Comparison of ENCODE assay signal across 1 cellular context in the genomic region with DNA sequence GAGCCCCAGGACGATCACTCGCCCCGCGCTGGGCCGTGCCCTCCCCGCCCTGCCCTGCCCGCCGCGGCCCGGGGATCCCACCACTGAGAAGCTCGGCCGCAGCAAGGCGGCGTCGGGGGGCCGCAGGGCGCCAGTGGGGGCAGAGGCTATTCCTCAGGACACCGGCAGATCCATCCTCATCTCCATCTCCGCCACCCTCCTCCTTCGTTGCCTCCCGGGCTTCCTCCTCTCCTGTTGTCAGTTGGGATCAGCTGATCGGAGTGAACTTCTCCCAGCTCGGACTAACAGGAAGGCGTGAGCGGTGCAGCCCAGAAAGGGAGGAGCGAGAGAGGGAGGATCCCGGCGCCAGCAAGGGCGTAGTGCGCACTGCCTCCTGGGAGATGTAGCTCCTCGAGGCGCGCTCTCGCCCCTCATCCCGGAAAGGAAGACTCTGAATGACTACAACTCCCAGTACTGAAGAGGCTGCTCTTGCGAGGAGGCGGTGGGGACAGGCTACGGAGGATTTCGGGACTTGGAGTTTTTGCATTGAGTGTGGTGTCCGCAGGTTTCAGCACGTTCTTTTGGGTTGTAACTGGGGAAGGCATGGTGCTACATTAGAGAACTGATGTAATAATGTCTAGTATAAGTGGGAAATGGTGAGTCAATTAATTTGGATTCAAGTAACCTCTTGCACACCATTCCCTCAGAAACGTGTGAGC.
TF ChIP-seq lines count a peak whose summit lies in the region.

A gene with protein sequence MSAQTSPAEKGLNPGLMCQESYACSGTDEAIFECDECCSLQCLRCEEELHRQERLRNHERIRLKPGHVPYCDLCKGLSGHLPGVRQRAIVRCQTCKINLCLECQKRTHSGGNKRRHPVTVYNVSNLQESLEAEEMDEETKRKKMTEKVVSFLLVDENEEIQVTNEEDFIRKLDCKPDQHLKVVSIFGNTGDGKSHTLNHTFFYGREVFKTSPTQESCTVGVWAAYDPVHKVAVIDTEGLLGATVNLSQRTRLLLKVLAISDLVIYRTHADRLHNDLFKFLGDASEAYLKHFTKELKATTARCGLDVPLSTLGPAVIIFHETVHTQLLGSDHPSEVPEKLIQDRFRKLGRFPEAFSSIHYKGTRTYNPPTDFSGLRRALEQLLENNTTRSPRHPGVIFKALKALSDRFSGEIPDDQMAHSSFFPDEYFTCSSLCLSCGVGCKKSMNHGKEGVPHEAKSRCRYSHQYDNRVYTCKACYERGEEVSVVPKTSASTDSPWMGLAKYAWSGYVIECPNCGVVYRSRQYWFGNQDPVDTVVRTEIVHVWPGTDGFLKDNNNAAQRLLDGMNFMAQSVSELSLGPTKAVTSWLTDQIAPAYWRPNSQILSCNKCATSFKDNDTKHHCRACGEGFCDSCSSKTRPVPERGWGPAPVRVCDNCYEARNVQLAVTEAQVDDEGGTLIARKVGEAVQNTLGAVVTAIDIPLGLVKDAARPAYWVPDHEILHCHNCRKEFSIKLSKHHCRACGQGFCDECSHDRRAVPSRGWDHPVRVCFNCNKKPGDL (minus strand): TSS at position 262 of the 698 bp plus-strand sequence. CDS start 2,598 bp downstream, outside the sequence.

TF ChIP-seq in HepG2, 621 proteins besides CTCF, POLR2A, EP300 and RAD21 (continued from another document and continues in another):
- TF ChIP-seq, protein P1, sequence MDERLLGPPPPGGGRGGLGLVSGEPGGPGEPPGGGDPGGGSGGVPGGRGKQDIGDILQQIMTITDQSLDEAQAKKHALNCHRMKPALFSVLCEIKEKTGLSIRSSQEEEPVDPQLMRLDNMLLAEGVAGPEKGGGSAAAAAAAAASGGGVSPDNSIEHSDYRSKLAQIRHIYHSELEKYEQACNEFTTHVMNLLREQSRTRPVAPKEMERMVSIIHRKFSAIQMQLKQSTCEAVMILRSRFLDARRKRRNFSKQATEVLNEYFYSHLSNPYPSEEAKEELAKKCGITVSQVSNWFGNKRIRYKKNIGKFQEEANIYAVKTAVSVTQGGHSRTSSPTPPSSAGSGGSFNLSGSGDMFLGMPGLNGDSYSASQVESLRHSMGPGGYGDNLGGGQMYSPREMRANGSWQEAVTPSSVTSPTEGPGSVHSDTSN (CRISPR knock-in tag; IDR thresholded peaks at IDR 0.05), result no peak
- no peak for TF ChIP-seq ZNF235 (CRISPR knock-in tag; IDR thresholded peaks at IDR 0.05; ENCODE audit: borderline replicate concordance)
- TF ChIP-seq ZNF124 (CRISPR knock-in tag; IDR thresholded peaks at IDR 0.05), result peak; percentile 46; the same call in 1 of the 2 replicates
- TF ChIP-seq, protein P2, sequence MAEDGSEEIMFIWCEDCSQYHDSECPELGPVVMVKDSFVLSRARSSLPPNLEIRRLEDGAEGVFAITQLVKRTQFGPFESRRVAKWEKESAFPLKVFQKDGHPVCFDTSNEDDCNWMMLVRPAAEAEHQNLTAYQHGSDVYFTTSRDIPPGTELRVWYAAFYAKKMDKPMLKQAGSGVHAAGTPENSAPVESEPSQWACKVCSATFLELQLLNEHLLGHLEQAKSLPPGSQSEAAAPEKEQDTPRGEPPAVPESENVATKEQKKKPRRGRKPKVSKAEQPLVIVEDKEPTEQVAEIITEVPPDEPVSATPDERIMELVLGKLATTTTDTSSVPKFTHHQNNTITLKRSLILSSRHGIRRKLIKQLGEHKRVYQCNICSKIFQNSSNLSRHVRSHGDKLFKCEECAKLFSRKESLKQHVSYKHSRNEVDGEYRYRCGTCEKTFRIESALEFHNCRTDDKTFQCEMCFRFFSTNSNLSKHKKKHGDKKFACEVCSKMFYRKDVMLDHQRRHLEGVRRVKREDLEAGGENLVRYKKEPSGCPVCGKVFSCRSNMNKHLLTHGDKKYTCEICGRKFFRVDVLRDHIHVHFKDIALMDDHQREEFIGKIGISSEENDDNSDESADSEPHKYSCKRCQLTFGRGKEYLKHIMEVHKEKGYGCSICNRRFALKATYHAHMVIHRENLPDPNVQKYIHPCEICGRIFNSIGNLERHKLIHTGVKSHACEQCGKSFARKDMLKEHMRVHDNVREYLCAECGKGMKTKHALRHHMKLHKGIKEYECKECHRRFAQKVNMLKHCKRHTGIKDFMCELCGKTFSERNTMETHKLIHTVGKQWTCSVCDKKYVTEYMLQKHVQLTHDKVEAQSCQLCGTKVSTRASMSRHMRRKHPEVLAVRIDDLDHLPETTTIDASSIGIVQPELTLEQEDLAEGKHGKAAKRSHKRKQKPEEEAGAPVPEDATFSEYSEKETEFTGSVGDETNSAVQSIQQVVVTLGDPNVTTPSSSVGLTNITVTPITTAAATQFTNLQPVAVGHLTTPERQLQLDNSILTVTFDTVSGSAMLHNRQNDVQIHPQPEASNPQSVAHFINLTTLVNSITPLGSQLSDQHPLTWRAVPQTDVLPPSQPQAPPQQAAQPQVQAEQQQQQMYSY (CRISPR knock-in tag; IDR thresholded peaks at IDR 0.05), result no peak
- TF ChIP-seq SIX4 (CRISPR knock-in tag; IDR thresholded peaks at IDR 0.05), result no peak; the same call in 1 of the 2 replicates
- TF ChIP-seq RCOR2 (CRISPR knock-in tag; IDR thresholded peaks at IDR 0.05), result no peak
- no peak for TF ChIP-seq GTF3A (CRISPR knock-in tag; conservative IDR thresholded peaks at IDR 0.05)
- TF ChIP-seq, protein P3, sequence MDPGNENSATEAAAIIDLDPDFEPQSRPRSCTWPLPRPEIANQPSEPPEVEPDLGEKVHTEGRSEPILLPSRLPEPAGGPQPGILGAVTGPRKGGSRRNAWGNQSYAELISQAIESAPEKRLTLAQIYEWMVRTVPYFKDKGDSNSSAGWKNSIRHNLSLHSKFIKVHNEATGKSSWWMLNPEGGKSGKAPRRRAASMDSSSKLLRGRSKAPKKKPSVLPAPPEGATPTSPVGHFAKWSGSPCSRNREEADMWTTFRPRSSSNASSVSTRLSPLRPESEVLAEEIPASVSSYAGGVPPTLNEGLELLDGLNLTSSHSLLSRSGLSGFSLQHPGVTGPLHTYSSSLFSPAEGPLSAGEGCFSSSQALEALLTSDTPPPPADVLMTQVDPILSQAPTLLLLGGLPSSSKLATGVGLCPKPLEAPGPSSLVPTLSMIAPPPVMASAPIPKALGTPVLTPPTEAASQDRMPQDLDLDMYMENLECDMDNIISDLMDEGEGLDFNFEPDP (CRISPR knock-in tag; conservative IDR thresholded peaks at IDR 0.05), result no peak
- no peak for TF ChIP-seq ZBTB3 (CRISPR knock-in tag; IDR thresholded peaks at IDR 0.05; ENCODE audit: borderline replicate concordance, low read depth)
- no peak for TF ChIP-seq ZNF616 (CRISPR knock-in tag; IDR thresholded peaks at IDR 0.05; ENCODE audit: low read depth)
- no peak for TF ChIP-seq SALL2 (CRISPR knock-in tag; IDR thresholded peaks at IDR 0.05)
- TF ChIP-seq, protein P4, sequence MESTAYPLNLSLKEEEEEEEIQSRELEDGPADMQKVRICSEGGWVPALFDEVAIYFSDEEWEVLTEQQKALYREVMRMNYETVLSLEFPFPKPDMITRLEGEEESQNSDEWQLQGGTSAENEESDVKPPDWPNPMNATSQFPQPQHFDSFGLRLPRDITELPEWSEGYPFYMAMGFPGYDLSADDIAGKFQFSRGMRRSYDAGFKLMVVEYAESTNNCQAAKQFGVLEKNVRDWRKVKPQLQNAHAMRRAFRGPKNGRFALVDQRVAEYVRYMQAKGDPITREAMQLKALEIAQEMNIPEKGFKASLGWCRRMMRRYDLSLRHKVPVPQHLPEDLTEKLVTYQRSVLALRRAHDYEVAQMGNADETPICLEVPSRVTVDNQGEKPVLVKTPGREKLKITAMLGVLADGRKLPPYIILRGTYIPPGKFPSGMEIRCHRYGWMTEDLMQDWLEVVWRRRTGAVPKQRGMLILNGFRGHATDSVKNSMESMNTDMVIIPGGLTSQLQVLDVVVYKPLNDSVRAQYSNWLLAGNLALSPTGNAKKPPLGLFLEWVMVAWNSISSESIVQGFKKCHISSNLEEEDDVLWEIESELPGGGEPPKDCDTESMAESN (CRISPR knock-in tag; conservative IDR thresholded peaks at IDR 0.05), result no peak
- no peak for TF ChIP-seq ZFP41 (CRISPR knock-in tag; IDR thresholded peaks at IDR 0.05; ENCODE audit: borderline replicate concordance)
- peak; percentile 90 for TF ChIP-seq SP4 (CRISPR knock-in tag; IDR thresholded peaks at IDR 0.05)
- no peak for TF ChIP-seq KDM1A (CRISPR knock-in tag; IDR thresholded peaks at IDR 0.05)
- TF ChIP-seq, protein P5, sequence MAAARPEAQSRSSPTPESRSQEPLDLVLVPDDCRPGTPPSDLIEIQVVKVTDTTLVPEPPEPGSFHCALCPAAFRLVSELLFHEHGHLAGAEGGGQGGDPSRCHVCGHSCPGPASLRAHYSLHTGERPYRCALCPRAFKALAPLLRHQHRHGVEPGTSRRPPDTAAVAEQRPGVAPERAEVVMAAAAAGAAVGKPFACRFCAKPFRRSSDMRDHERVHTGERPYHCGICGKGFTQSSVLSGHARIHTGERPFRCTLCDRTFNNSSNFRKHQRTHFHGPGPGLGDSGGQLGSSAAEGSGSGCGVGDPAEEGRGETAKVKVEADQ (CRISPR knock-in tag; IDR thresholded peaks at IDR 0.05; ENCODE audit: borderline replicate concordance), result no peak
- TF ChIP-seq, protein P6, sequence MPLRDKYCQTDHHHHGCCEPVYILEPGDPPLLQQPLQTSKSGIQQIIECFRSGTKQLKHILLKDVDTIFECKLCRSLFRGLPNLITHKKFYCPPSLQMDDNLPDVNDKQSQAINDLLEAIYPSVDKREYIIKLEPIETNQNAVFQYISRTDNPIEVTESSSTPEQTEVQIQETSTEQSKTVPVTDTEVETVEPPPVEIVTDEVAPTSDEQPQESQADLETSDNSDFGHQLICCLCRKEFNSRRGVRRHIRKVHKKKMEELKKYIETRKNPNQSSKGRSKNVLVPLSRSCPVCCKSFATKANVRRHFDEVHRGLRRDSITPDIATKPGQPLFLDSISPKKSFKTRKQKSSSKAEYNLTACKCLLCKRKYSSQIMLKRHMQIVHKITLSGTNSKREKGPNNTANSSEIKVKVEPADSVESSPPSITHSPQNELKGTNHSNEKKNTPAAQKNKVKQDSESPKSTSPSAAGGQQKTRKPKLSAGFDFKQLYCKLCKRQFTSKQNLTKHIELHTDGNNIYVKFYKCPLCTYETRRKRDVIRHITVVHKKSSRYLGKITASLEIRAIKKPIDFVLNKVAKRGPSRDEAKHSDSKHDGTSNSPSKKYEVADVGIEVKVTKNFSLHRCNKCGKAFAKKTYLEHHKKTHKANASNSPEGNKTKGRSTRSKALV (CRISPR knock-in tag; IDR thresholded peaks at IDR 0.05), result no peak
- TF ChIP-seq, protein P7, sequence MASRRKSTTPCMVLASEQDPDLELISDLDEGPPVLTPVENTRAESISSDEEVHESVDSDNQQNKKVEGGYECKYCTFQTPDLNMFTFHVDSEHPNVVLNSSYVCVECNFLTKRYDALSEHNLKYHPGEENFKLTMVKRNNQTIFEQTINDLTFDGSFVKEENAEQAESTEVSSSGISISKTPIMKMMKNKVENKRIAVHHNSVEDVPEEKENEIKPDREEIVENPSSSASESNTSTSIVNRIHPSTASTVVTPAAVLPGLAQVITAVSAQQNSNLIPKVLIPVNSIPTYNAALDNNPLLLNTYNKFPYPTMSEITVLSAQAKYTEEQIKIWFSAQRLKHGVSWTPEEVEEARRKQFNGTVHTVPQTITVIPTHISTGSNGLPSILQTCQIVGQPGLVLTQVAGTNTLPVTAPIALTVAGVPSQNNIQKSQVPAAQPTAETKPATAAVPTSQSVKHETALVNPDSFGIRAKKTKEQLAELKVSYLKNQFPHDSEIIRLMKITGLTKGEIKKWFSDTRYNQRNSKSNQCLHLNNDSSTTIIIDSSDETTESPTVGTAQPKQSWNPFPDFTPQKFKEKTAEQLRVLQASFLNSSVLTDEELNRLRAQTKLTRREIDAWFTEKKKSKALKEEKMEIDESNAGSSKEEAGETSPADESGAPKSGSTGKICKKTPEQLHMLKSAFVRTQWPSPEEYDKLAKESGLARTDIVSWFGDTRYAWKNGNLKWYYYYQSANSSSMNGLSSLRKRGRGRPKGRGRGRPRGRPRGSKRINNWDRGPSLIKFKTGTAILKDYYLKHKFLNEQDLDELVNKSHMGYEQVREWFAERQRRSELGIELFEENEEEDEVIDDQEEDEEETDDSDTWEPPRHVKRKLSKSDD (CRISPR knock-in tag; IDR thresholded peaks at IDR 0.05; ENCODE audit: low read depth), result no peak
- TF ChIP-seq, protein P8, sequence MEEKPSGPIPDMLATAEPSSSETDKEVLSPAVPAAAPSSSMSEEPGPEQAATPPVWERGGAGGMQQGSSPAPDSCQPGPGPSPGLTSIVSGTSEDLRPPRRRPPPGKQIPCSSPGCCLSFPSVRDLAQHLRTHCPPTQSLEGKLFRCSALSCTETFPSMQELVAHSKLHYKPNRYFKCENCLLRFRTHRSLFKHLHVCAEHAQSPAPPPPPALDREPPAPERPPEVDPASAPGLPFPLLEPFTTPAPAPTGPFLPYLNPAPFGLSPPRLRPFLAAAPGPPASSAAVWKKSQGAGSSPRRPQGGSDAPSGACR (CRISPR knock-in tag; IDR thresholded peaks at IDR 0.05), result no peak
- no peak for TF ChIP-seq NR2F2 (IDR thresholded peaks at IDR 0.05; ENCODE audit: borderline replicate concordance, low read depth)
- no peak for TF ChIP-seq U2AF2 (IDR thresholded peaks at IDR 0.05; ENCODE audit: low read depth, low read length)
- TF ChIP-seq, protein P9, sequence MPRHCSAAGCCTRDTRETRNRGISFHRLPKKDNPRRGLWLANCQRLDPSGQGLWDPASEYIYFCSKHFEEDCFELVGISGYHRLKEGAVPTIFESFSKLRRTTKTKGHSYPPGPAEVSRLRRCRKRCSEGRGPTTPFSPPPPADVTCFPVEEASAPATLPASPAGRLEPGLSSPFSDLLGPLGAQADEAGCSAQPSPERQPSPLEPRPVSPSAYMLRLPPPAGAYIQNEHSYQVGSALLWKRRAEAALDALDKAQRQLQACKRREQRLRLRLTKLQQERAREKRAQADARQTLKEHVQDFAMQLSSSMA (CRISPR knock-in tag; IDR thresholded peaks at IDR 0.05), result no peak
- TF ChIP-seq, protein P10, sequence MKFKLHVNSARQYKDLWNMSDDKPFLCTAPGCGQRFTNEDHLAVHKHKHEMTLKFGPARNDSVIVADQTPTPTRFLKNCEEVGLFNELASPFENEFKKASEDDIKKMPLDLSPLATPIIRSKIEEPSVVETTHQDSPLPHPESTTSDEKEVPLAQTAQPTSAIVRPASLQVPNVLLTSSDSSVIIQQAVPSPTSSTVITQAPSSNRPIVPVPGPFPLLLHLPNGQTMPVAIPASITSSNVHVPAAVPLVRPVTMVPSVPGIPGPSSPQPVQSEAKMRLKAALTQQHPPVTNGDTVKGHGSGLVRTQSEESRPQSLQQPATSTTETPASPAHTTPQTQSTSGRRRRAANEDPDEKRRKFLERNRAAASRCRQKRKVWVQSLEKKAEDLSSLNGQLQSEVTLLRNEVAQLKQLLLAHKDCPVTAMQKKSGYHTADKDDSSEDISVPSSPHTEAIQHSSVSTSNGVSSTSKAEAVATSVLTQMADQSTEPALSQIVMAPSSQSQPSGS (CRISPR knock-in tag; IDR thresholded peaks at IDR 0.05), result 0 out of 2 replicates have a peak, but pooled peaks have one; percentile 39
- TF ChIP-seq ZNF607 (CRISPR knock-in tag; IDR thresholded peaks at IDR 0.05; ENCODE audit: borderline replicate concordance), result no peak
- TF ChIP-seq BORCS8-MEF2B (CRISPR knock-in tag; IDR thresholded peaks at IDR 0.05), result peak; percentile 58; the same call in 1 of the 2 replicates
- TF ChIP-seq NKX3-1 (CRISPR knock-in tag; IDR thresholded peaks at IDR 0.05), result no peak
- TF ChIP-seq JDP2 (CRISPR knock-in tag; IDR thresholded peaks at IDR 0.05; ENCODE audit: borderline replicate concordance), result no peak
- no peak for TF ChIP-seq ZNF709 (CRISPR knock-in tag; IDR thresholded peaks at IDR 0.05)
